Comparison of ENCODE assay signal across 18 cellular contexts in genomic region chr3:110016235-110016634, GRCh38.
DNase-seq lines count a peak whose midpoint lies in the region; ATAC-seq and TF ChIP-seq lines count a peak whose summit lies in the region.
"Had no signal": no experiment of that assay in that cellular context is flagged by ENCODE, and none has a peak within 500 bp of the region (broad histone marks: within the 10 kb centered on the region; RNA-seq: fewer than 3 reads in every experiment).

No MANE protein-coding gene starts in this region.

- H3K36me3 ChIP-seq in SK-N-SH (replicated peaks in 1 of 2; ENCODE audit: control insufficient read depth in 1 of 2, insufficient read depth in 2 of 2, low read length in 1 of 2) (no peaks in the 10 kb centered on the region), lower lobe of right lung (no peaks in the 10 kb centered on the region), upper lobe of right lung (no peaks in the 10 kb centered on the region), H7 (replicated peaks; ENCODE audit: control insufficient read depth, insufficient read depth, low read length) (no peaks in the 10 kb centered on the region), hepatocyte (replicated peaks; ENCODE audit: insufficient read depth, low read depth) (no peaks in the 10 kb centered on the region)
- H3K36me3 ChIP-seq: esophagus squamous epithelium had no signal

- H3K4me1 ChIP-seq in SK-N-SH (ENCODE audit: control insufficient read depth in 1 of 2, insufficient read depth in 2 of 2, low read depth in 1 of 2, low read length in 1 of 2) (no peaks in the 10 kb centered on the region), lower lobe of right lung (no peaks in the 10 kb centered on the region), upper lobe of right lung (peaks cover 4% of the 10 kb centered on the region), hepatocyte (ENCODE audit: insufficient read depth) (no peaks in the 10 kb centered on the region)
- H3K4me1 ChIP-seq: esophagus squamous epithelium had no signal

- WGBS in SK-N-SH (ENCODE audit: low lambda C conversion rate): 77% methylated on average over 2 of the region's 2 CpGs
- WGBS in hepatocyte (ENCODE audit: low lambda C conversion rate, missing lambda C conversion rate): 68% methylated on average over 2 of the region's 2 CpGs

- DNase-seq in SK-N-SH (no peak), brain pericyte (ENCODE audit: low read depth, low spot score) (peak; percentile 5), lower lobe of right lung (no peak), upper lobe of right lung (no peak), H7 (no peak), hepatocyte (ENCODE audit: low spot score) (no peak), NCI-H82 treated with DMSO at 0.1 percent for 48 hours (lab: John Stamatoyannopoulos, UW; ENCODE audit: unreplicated experiment) (no peak)
- DNase-seq: activated CD4-positive, alpha-beta T cell treated with anti-CD3 and anti-CD28 coated beads, Interleukin-2, amount 50 U/mL, for 1 hour; activated naive CD4-positive, alpha-beta T cell treated with Interleukin-2 at 50 U/mL for 16 hours; esophagus squamous epithelium; head of caudate nucleus; NCI-H1436; NCI-H2171 treated with DMSO at 0.1 percent for 48 hours; NCI-H774; occipital lobe had no signal

- no peaks in the 10 kb centered on the region for H3F3A ChIP-seq in SK-N-SH (replicated peaks; ENCODE audit: insufficient read depth)

- H3K4me3 ChIP-seq in SK-N-SH (ENCODE audit: low read depth in 2 of 2, low read length in 1 of 2): no peak overlapping the region
- no peak overlapping the region for H3K4me3 ChIP-seq in lower lobe of right lung
- H3K4me3 ChIP-seq in upper lobe of right lung: no peak overlapping the region
- H3K4me3 ChIP-seq in H7 (ENCODE audit: insufficient read depth, low read depth, low read length): no peak overlapping the region
- no peak overlapping the region for H3K4me3 ChIP-seq in hepatocyte
- H3K4me3 ChIP-seq: esophagus squamous epithelium, skin epidermis had no signal

- no peak overlapping the region for H3K9ac ChIP-seq in SK-N-SH

- ATAC-seq in SK-N-SH treated with all-trans-retinoic acid at 6 μM for 48 hours: no peak
- ATAC-seq in lower lobe of right lung: peak; percentile 31 to 35
- ATAC-seq in upper lobe of right lung: peak; percentile 46

- H2AFZ ChIP-seq in SK-N-SH (ENCODE audit: low read depth): 0 out of 2 replicates have a peak overlapping the region, but pooled peaks have one; percentile 12
- H2AFZ ChIP-seq in hepatocyte: no peak overlapping the region

- intact Hi-C loops in lower lobe of right lung (cut with DNase I): no loop called here
- intact Hi-C loops in upper lobe of right lung (cut with DNase I): no loop called here

- no peak for TF ChIP-seq EP300 in SK-N-SH (IDR thresholded peaks at IDR 0.05; ENCODE audit: borderline replicate concordance in 1 of 2, low read depth in 1 of 2, low read length in 1 of 2)

- H4K20me1 ChIP-seq in SK-N-SH (ENCODE audit: insufficient read depth) (no peaks in the 10 kb centered on the region), hepatocyte (ENCODE audit: insufficient read depth, poor library complexity, severe bottlenecking) (no peaks in the 10 kb centered on the region)

- no peaks in the 10 kb centered on the region for H3K27me3 ChIP-seq in SK-N-SH (ENCODE audit: insufficient read depth)
- H3K27me3 ChIP-seq in lower lobe of right lung (ENCODE audit: low read depth): no peaks in the 10 kb centered on the region
- no peaks in the 10 kb centered on the region for H3K27me3 ChIP-seq in upper lobe of right lung
- H3K27me3 ChIP-seq in H7 (ENCODE audit: control insufficient read depth, insufficient read depth, low read length): no peaks in the 10 kb centered on the region
- H3K27me3 ChIP-seq in hepatocyte: no peaks in the 10 kb centered on the region
- H3K27me3 ChIP-seq: esophagus squamous epithelium had no signal

- H3K79me2 ChIP-seq in SK-N-SH (ENCODE audit: insufficient read depth) (no peaks in the 10 kb centered on the region), hepatocyte (no peaks in the 10 kb centered on the region)

- CTCF ChIA-PET in SK-N-SH (lab: Yijun Ruan, JAX): no interaction called here

- H3K9me3 ChIP-seq in SK-N-SH (no peaks in the 10 kb centered on the region), lower lobe of right lung (no peaks in the 10 kb centered on the region), upper lobe of right lung (no peaks in the 10 kb centered on the region), hepatocyte (ENCODE audit: low read depth) (no peaks in the 10 kb centered on the region)
- H3K9me3 ChIP-seq: esophagus squamous epithelium had no signal

- no peak for TF ChIP-seq RAD21 in SK-N-SH (IDR thresholded peaks at IDR 0.05; ENCODE audit: low read length)

- no peaks in the 10 kb centered on the region for H3K9me2 ChIP-seq in SK-N-SH
- H3K9me2 ChIP-seq in hepatocyte (replicated peaks; ENCODE audit: insufficient read depth): no peaks in the 10 kb centered on the region

- POLR2A ChIA-PET in SK-N-SH (lab: Yijun Ruan, JAX): no interaction called here

- H3K27ac ChIP-seq in SK-N-SH (ENCODE audit: low read depth in 2 of 2, low read length in 1 of 2) (no peak overlapping the region), lower lobe of right lung (no peak overlapping the region), upper lobe of right lung (no peak overlapping the region), hepatocyte (no peak overlapping the region)
- H3K27ac ChIP-seq: 22Rv1, esophagus squamous epithelium had no signal

- no peak overlapping the region for H3K4me2 ChIP-seq in SK-N-SH
- H3K4me2 ChIP-seq in hepatocyte: no peak overlapping the region

- TF ChIP-seq CTCF in SK-N-SH (IDR thresholded peaks at IDR 0.05): no peak
- no peak for TF ChIP-seq CTCF in lower lobe of right lung (IDR thresholded peaks at IDR 0.05)
- TF ChIP-seq CTCF in upper lobe of right lung (IDR thresholded peaks at IDR 0.05): no peak
- TF ChIP-seq CTCF in hepatocyte (IDR thresholded peaks at IDR 0.05; ENCODE audit: poor library complexity): no peak

TF ChIP-seq in SK-N-SH, 30 proteins besides CTCF, POLR2A, EP300 and RAD21:
- TF ChIP-seq MXI1 (IDR thresholded peaks at IDR 0.05; ENCODE audit: low read depth, low read length) (no peak), USF2 (IDR thresholded peaks at IDR 0.05; ENCODE audit: borderline replicate concordance, low read depth, low read length) (no peak), CHD2 (IDR thresholded peaks at IDR 0.05; ENCODE audit: low read length, partially characterized antibody) (no peak), EZH2phosphoT487 (IDR thresholded peaks at IDR 0.05; ENCODE audit: borderline replicate concordance, low read depth) (no peak), RCOR1 (IDR thresholded peaks at IDR 0.05; ENCODE audit: low read length) (no peak), IRF3 (IDR thresholded peaks at IDR 0.05; ENCODE audit: low read depth, low read length) (no peak)

TF ChIP-seq in SK-N-SH treated with all-trans-retinoic acid at 6 μM for 48 hours, 23 proteins besides CTCF, POLR2A, EP300 and RAD21 (continues in another document):
- TF ChIP-seq CSRNP3 (CRISPR knock-in tag; IDR thresholded peaks at IDR 0.05) (no peak), RARB (CRISPR knock-in tag; IDR thresholded peaks at IDR 0.05) (no peak), SNAI2 (CRISPR knock-in tag; IDR thresholded peaks at IDR 0.05) (no peak), TCF4 (CRISPR knock-in tag; IDR thresholded peaks at IDR 0.05; ENCODE audit: borderline replicate concordance) (no peak), PATZ1 (CRISPR knock-in tag; IDR thresholded peaks at IDR 0.05; ENCODE audit: borderline replicate concordance) (no peak)
